ENCODE assay signal across 8 cellular contexts in genomic region chr22:31491218-31491962, GRCh38. TPM values are rescaled to one million over a fixed set of nuclear protein-coding genes. Genes with fewer than 3 reads are reported as not detected.
A peak's percentile ranks its signal among the peaks of the same experiment; 100 is the strongest.
DNase-seq lines count a peak whose midpoint lies in the region; ATAC-seq, FAIRE-seq and TF ChIP-seq lines count a peak whose summit lies in the region.

No MANE protein-coding gene starts in this region.

- FAIRE-seq in small intestine (lab: Jason Lieb, UNC) = no peak

- H3K36me3 ChIP-seq in BLaER1 (peaks cover 21% of the 10 kb centered on the region), small intestine (ENCODE audit: control insufficient read depth in 2 of 2, insufficient read depth in 2 of 2, low read length in 2 of 2) (no peaks in the 10 kb centered on the region)

- DNase-seq in Jurkat, Clone E6-1 (ENCODE audit: low read depth, low spot score) = no peak
- no peak for DNase-seq in MCF 10A (ENCODE audit: unreplicated experiment)
- DNase-seq in naive B cell = no peak
- no peak for DNase-seq in kidney glomerular epithelial cell (lab: John Stamatoyannopoulos, UW)
- no peak for DNase-seq in small intestine
- DNase-seq in NCI-H128 (lab: John Stamatoyannopoulos, UW; ENCODE audit: unreplicated experiment) = no peak
- DNase-seq in retina = no peak

- 82 to 85% (median 84%) methylated on average over 8 of the region's 8 CpGs for WGBS in small intestine, 3 donors

- H4K20me1 ChIP-seq in BLaER1 = peaks cover 23% of the 10 kb centered on the region

- peak overlapping the region; percentile 88 for H3K4me2 ChIP-seq in BLaER1

- H3K4me3 ChIP-seq in BLaER1 = peak overlapping the region; percentile 97
- H3K4me3 ChIP-seq in Jurkat, Clone E6-1 (ENCODE audit: low read length) = peak overlapping the region; percentile 97
- no peak overlapping the region for H3K4me3 ChIP-seq in small intestine (ENCODE audit: low read depth in 1 of 2, low read length in 2 of 2)

- ATAC-seq in naive B cell (ENCODE audit: low read depth in 2 of 2) = no peak

- no peak overlapping the region for H3K27ac Mint-ChIP-seq in MCF 10A (ENCODE audit: low read depth, unreplicated experiment)
- peak overlapping the region; percentile 96 to 100 (median 98) for H3K27ac Mint-ChIP-seq in naive B cell

- peak overlapping the region; percentile 93 for H3K9ac ChIP-seq in BLaER1

- peaks cover 15% of the 10 kb centered on the region for H3K36me3 Mint-ChIP-seq in MCF 10A (ENCODE audit: insufficient read depth, unreplicated experiment)
- H3K36me3 Mint-ChIP-seq in naive B cell = no peaks in the 10 kb centered on the region

- POLR2A ChIA-PET in MCF 10A (lab: Yijun Ruan, JAX) = interaction anchor here (0.6 to 1.7 kb wide), 7 partner anchors 10 to 243 kb away, joined by 3 to 4 read pairs (median 3); no protein-coding TSS in a partner anchor

- CTCF ChIA-PET in MCF 10A (lab: Yijun Ruan, JAX) = interaction anchor here (0.5 kb wide), 1 partner anchor 69 kb away, joined by 3 read pairs; no protein-coding TSS in a partner anchor

- H3K9me3 ChIP-seq in BLaER1 (no peaks in the 10 kb centered on the region), small intestine (ENCODE audit: control insufficient read depth, low read depth) (no peaks in the 10 kb centered on the region)

- H3K4me1 ChIP-seq in BLaER1 = peaks cover 56% of the 10 kb centered on the region
- peaks cover 2 to 4% of the 10 kb centered on the region in 2 donors for H3K4me1 ChIP-seq in small intestine (ENCODE audit: control insufficient read depth in 2 of 2, insufficient read depth in 1 of 2, low read depth in 1 of 2, low read length in 1 of 2)

- H3K27me3 ChIP-seq in BLaER1 (no peaks in the 10 kb centered on the region), small intestine (ENCODE audit: control insufficient read depth in 2 of 2, insufficient read depth in 2 of 2, low read length in 2 of 2) (no peaks in the 10 kb centered on the region)

- intact Hi-C loops in MCF 10A (cut with micrococcal nuclease) = no loop called here

- H3K9me3 Mint-ChIP-seq in MCF 10A (ENCODE audit: unreplicated experiment) = no peaks in the 10 kb centered on the region
- no peaks in the 10 kb centered on the region for H3K9me3 Mint-ChIP-seq in naive B cell

- H3K4me1 Mint-ChIP-seq in MCF 10A (ENCODE audit: insufficient read depth, unreplicated experiment) = peaks cover 8% of the 10 kb centered on the region
- peaks cover 12 to 44% (median 26%) of the 10 kb centered on the region in 3 donors for H3K4me1 Mint-ChIP-seq in naive B cell

- peak overlapping the region; percentile 98 for H3K27ac ChIP-seq in BLaER1
- H3K27ac ChIP-seq in small intestine (ENCODE audit: low read depth in 1 of 2, low read length in 1 of 2) = no peak overlapping the region

- TF ChIP-seq CTCF in MCF 10A (IDR thresholded peaks at IDR 0.05; ENCODE audit: unreplicated experiment) = no peak

- peak overlapping the region; percentile 88 for H3K4me3 Mint-ChIP-seq in MCF 10A (ENCODE audit: unreplicated experiment)
- peak overlapping the region; percentile 22 to 97 (median 94) for H3K4me3 Mint-ChIP-seq in naive B cell

- BruUV-seq in MCF 10A (replicated peaks; lab: Mats Ljungman, UMichigan) = no TSS peak

- H3K27me3 Mint-ChIP-seq in MCF 10A (ENCODE audit: insufficient read depth, unreplicated experiment) (no peaks in the 10 kb centered on the region), naive B cell (no peaks in the 10 kb centered on the region)

RNA-seq across cellular contexts. Expression of gene EIF4ENIF1, which starts 1.7 kb away (rescaled TPM):
- polyA plus RNA-seq in Jurkat, Clone E6-1 (2012; ENCODE audit: insufficient read depth, insufficient read length) = 28.6 TPM
- total RNA-seq in MCF 10A (2022) = 25.6 and 31.1 TPM in 2 replicates
- 10 to 100 TPM in 4 of 6 donors, 1 to 10 TPM in 2; 5.8 to 17.3 (median 12.2) TPM for polyA plus RNA-seq in naive B cell (ENCODE audit: low read depth in 6 of 6)
- 1 to 10 TPM; 8.1 to 9.4 (median 8.7) TPM for polyA plus RNA-seq in small intestine

RNA-seq across cellular contexts. Expression of gene SFI1, which starts 4.9 kb away (rescaled TPM):
- 69.5 TPM for polyA plus RNA-seq in Jurkat, Clone E6-1 (2012; ENCODE audit: insufficient read depth, insufficient read length)
- total RNA-seq in MCF 10A (2022) = 34.6 and 36.2 TPM in 2 replicates
- polyA plus RNA-seq in naive B cell (ENCODE audit: low read depth in 6 of 6) (10 to 100 TPM in 2 of 6 donors, 1 to 10 TPM in 4; 3.3 to 21.1 (median 8.7) TPM), small intestine (100 to 1,000 TPM in 2 of 3 donors, 10 to 100 TPM in 1; 21.5 to 174 (median 118) TPM)

Comparison
In these comparisons a context has a peak if more than half of its experiments do, and no peak if none do; other contexts are left out.
1. H3K4me3 ChIP-seq: peak in BLaER1 (single experiment) and Jurkat, Clone E6-1 (single experiment); none in small intestine (0 of 2).